Comparison of ENCODE assay signal across 1 cellular context in the genomic region with DNA sequence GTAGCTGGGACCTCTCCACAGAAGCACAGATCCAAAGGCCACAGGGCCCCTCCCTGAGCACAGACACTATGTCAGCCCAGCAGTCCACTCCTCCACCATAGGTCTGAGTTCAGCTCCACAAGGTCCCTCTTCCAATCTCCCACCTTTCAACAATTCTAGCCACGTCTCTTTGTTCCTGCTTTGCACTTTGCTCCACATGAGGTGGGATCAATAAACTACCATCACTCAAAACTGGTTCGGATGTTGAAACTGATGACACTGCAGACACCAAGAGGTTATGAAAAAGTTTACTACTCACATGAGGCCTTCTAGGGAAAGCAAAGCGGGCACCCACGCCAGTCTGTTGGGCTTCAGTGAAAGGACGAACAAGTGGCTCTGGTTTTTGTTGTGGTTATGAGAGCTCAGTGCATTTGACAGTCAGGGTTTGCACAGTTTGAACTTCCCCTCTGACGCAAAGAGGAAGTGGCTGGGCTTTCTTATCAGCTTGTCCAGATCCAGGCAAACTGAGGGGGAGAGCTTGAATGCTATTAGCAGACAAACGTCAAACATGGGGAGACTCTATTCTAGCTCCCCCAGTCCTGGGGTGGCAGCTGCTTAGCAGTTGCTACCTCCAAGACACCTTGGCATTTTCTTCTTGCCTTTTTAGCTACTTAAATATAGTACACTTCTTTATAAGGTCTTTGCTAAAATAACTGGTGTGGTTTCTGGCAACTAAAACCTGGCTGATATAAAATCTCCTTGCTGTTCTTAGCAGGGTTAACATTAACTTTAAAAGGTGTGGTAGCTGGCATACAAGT.
TF ChIP-seq lines count a peak whose summit lies in the region.

No MANE protein-coding gene starts in this region.

TF ChIP-seq in K562, 482 proteins besides CTCF, POLR2A, EP300 and RAD21 (continued from another document and continues in another):
- TF ChIP-seq JUND (IDR thresholded peaks at IDR 0.05; ENCODE audit: borderline replicate concordance, low read depth, low read length), result peak; percentile 91
- peak; percentile 87; the same call in 2 of the 3 replicates for TF ChIP-seq JUND (tag; IDR thresholded peaks at IDR 0.05; ENCODE audit: borderline replicate concordance, low read depth, low read length)
- TF ChIP-seq ZNF3 (CRISPR knock-in tag; IDR thresholded peaks at IDR 0.05), result no peak
- peak; percentile 97 for TF ChIP-seq ZNF175 (CRISPR knock-in tag; IDR thresholded peaks at IDR 0.05; ENCODE audit: low read depth)
- TF ChIP-seq SRSF3 (IDR thresholded peaks at IDR 0.05; ENCODE audit: insufficient read depth, low read length), result no peak
- peak; percentile 92 for TF ChIP-seq SMARCB1 (IDR thresholded peaks at IDR 0.05; ENCODE audit: insufficient read length, low read depth)
- TF ChIP-seq ZFP36 (IDR thresholded peaks at IDR 0.05; ENCODE audit: low read depth, low read length, partially characterized antibody), result peak; percentile 11
- no peak for TF ChIP-seq COPS2 (conservative IDR thresholded peaks at IDR 0.05)
- no peak for TF ChIP-seq ZFP1 (CRISPR knock-in tag; IDR thresholded peaks at IDR 0.05)
- TF ChIP-seq, protein P1, sequence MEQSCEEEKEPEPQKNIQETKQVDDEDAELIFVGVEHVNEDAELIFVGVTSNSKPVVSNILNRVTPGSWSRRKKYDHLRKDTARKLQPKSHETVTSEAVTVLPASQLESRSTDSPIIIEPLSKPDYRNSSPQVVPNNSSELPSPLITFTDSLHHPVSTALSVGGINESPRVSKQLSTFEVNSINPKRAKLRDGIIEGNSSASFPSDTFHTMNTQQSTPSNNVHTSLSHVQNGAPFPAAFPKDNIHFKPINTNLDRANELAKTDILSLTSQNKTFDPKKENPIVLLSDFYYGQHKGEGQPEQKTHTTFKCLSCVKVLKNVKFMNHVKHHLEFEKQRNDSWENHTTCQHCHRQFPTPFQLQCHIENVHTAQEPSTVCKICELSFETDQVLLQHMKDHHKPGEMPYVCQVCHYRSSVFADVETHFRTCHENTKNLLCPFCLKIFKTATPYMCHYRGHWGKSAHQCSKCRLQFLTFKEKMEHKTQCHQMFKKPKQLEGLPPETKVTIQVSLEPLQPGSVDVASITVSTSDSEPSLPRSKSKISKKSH (CRISPR knock-in tag; IDR thresholded peaks at IDR 0.05), result no peak
- peak; percentile 88; the same call in 1 of the 2 replicates for TF ChIP-seq ESRRA (IDR thresholded peaks at IDR 0.05; ENCODE audit: borderline replicate concordance, low read depth)
- no peak for TF ChIP-seq ZNF23 (CRISPR knock-in tag; IDR thresholded peaks at IDR 0.05)
- TF ChIP-seq, protein P2, sequence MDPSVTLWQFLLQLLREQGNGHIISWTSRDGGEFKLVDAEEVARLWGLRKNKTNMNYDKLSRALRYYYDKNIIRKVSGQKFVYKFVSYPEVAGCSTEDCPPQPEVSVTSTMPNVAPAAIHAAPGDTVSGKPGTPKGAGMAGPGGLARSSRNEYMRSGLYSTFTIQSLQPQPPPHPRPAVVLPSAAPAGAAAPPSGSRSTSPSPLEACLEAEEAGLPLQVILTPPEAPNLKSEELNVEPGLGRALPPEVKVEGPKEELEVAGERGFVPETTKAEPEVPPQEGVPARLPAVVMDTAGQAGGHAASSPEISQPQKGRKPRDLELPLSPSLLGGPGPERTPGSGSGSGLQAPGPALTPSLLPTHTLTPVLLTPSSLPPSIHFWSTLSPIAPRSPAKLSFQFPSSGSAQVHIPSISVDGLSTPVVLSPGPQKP (CRISPR knock-in tag; IDR thresholded peaks at IDR 0.05), result no peak
- TF ChIP-seq, protein P3, sequence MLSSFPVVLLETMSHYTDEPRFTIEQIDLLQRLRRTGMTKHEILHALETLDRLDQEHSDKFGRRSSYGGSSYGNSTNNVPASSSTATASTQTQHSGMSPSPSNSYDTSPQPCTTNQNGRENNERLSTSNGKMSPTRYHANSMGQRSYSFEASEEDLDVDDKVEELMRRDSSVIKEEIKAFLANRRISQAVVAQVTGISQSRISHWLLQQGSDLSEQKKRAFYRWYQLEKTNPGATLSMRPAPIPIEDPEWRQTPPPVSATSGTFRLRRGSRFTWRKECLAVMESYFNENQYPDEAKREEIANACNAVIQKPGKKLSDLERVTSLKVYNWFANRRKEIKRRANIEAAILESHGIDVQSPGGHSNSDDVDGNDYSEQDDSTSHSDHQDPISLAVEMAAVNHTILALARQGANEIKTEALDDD (IDR thresholded peaks at IDR 0.05), result peak; percentile 85
- TF ChIP-seq, protein P4, sequence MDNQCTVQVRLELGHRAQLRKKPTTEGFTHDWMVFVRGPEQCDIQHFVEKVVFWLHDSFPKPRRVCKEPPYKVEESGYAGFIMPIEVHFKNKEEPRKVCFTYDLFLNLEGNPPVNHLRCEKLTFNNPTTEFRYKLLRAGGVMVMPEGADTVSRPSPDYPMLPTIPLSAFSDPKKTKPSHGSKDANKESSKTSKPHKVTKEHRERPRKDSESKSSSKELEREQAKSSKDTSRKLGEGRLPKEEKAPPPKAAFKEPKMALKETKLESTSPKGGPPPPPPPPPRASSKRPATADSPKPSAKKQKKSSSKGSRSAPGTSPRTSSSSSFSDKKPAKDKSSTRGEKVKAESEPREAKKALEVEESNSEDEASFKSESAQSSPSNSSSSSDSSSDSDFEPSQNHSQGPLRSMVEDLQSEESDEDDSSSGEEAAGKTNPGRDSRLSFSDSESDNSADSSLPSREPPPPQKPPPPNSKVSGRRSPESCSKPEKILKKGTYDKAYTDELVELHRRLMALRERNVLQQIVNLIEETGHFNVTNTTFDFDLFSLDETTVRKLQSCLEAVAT (IDR thresholded peaks at IDR 0.05), result peak in 1 of 2 experiments; percentile 52; a peak in 3 of 4 replicates
- TF ChIP-seq, protein P5, sequence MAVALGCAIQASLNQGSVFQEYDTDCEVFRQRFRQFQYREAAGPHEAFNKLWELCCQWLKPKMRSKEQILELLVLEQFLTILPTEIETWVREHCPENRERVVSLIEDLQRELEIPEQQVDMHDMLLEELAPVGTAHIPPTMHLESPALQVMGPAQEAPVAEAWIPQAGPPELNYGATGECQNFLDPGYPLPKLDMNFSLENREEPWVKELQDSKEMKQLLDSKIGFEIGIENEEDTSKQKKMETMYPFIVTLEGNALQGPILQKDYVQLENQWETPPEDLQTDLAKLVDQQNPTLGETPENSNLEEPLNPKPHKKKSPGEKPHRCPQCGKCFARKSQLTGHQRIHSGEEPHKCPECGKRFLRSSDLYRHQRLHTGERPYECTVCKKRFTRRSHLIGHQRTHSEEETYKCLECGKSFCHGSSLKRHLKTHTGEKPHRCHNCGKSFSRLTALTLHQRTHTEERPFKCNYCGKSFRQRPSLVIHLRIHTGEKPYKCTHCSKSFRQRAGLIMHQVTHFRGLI (CRISPR knock-in tag; IDR thresholded peaks at IDR 0.05), result no peak
- peak; percentile 86; the same call in 1 of the 2 replicates for TF ChIP-seq SREBF2 (CRISPR knock-in tag; IDR thresholded peaks at IDR 0.05)
- TF ChIP-seq, protein P6, sequence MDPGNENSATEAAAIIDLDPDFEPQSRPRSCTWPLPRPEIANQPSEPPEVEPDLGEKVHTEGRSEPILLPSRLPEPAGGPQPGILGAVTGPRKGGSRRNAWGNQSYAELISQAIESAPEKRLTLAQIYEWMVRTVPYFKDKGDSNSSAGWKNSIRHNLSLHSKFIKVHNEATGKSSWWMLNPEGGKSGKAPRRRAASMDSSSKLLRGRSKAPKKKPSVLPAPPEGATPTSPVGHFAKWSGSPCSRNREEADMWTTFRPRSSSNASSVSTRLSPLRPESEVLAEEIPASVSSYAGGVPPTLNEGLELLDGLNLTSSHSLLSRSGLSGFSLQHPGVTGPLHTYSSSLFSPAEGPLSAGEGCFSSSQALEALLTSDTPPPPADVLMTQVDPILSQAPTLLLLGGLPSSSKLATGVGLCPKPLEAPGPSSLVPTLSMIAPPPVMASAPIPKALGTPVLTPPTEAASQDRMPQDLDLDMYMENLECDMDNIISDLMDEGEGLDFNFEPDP (CRISPR knock-in tag; IDR thresholded peaks at IDR 0.05), result 0 out of 2 replicates have a peak, but pooled peaks have one; percentile 53
- no peak for TF ChIP-seq PTBP1 (IDR thresholded peaks at IDR 0.05; ENCODE audit: low read depth, low read length)
- no peak for TF ChIP-seq HOXB6 (CRISPR knock-in tag; IDR thresholded peaks at IDR 0.05; ENCODE audit: borderline replicate concordance)
- TF ChIP-seq, protein P7, sequence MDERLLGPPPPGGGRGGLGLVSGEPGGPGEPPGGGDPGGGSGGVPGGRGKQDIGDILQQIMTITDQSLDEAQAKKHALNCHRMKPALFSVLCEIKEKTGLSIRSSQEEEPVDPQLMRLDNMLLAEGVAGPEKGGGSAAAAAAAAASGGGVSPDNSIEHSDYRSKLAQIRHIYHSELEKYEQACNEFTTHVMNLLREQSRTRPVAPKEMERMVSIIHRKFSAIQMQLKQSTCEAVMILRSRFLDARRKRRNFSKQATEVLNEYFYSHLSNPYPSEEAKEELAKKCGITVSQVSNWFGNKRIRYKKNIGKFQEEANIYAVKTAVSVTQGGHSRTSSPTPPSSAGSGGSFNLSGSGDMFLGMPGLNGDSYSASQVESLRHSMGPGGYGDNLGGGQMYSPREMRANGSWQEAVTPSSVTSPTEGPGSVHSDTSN (CRISPR knock-in tag; IDR thresholded peaks at IDR 0.05; ENCODE audit: low read depth), result no peak
- TF ChIP-seq, protein P7 (tag; conservative IDR thresholded peaks at IDR 0.05; ENCODE audit: low read depth), result peak; percentile 84
- peak; percentile 68 for TF ChIP-seq MEF2A (IDR thresholded peaks at IDR 0.05; ENCODE audit: control insufficient read depth, low read depth, low read length)
- TF ChIP-seq ETV1 (tag; conservative IDR thresholded peaks at IDR 0.05; ENCODE audit: low read depth), result peak; percentile 99
- TF ChIP-seq, protein P8, sequence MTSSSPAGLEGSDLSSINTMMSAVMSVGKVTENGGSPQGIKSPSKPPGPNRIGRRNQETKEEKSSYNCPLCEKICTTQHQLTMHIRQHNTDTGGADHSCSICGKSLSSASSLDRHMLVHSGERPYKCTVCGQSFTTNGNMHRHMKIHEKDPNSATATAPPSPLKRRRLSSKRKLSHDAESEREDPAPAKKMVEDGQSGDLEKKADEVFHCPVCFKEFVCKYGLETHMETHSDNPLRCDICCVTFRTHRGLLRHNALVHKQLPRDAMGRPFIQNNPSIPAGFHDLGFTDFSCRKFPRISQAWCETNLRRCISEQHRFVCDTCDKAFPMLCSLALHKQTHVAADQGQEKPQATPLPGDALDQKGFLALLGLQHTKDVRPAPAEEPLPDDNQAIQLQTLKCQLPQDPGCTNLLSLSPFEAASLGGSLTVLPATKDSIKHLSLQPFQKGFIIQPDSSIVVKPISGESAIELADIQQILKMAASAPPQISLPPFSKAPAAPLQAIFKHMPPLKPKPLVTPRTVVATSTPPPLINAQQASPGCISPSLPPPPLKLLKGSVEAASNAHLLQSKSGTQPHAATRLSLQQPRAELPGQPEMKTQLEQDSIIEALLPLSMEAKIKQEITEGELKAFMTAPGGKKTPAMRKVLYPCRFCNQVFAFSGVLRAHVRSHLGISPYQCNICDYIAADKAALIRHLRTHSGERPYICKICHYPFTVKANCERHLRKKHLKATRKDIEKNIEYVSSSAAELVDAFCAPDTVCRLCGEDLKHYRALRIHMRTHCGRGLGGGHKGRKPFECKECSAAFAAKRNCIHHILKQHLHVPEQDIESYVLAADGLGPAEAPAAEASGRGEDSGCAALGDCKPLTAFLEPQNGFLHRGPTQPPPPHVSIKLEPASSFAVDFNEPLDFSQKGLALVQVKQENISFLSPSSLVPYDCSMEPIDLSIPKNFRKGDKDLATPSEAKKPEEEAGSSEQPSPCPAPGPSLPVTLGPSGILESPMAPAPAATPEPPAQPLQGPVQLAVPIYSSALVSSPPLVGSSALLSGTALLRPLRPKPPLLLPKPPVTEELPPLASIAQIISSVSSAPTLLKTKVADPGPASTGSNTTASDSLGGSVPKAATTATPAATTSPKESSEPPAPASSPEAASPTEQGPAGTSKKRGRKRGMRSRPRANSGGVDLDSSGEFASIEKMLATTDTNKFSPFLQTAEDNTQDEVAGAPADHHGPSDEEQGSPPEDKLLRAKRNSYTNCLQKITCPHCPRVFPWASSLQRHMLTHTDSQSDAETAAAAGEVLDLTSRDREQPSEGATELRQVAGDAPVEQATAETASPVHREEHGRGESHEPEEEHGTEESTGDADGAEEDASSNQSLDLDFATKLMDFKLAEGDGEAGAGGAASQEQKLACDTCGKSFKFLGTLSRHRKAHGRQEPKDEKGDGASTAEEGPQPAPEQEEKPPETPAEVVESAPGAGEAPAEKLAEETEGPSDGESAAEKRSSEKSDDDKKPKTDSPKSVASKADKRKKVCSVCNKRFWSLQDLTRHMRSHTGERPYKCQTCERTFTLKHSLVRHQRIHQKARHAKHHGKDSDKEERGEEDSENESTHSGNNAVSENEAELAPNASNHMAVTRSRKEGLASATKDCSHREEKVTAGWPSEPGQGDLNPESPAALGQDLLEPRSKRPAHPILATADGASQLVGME (CRISPR knock-in tag; IDR thresholded peaks at IDR 0.05), result peak; percentile 18; the same call in 1 of the 2 replicates
- TF ChIP-seq ZFP30 (CRISPR knock-in tag; IDR thresholded peaks at IDR 0.05; ENCODE audit: borderline replicate concordance), result no peak
- no peak for TF ChIP-seq CHD1 (IDR thresholded peaks at IDR 0.05; ENCODE audit: low read length)
- peak; percentile 92 for TF ChIP-seq FOXM1 (IDR thresholded peaks at IDR 0.05; ENCODE audit: low read depth)
- 0 out of 2 replicates have a peak, but pooled peaks have one; percentile 81 for TF ChIP-seq FOXM1 (CRISPR knock-in tag; IDR thresholded peaks at IDR 0.05; ENCODE audit: low read depth)
- peak; percentile 87 for TF ChIP-seq NFIC (IDR thresholded peaks at IDR 0.05)
- no peak for TF ChIP-seq ZNF124 (CRISPR knock-in tag; IDR thresholded peaks at IDR 0.05)
- TF ChIP-seq, protein P9, sequence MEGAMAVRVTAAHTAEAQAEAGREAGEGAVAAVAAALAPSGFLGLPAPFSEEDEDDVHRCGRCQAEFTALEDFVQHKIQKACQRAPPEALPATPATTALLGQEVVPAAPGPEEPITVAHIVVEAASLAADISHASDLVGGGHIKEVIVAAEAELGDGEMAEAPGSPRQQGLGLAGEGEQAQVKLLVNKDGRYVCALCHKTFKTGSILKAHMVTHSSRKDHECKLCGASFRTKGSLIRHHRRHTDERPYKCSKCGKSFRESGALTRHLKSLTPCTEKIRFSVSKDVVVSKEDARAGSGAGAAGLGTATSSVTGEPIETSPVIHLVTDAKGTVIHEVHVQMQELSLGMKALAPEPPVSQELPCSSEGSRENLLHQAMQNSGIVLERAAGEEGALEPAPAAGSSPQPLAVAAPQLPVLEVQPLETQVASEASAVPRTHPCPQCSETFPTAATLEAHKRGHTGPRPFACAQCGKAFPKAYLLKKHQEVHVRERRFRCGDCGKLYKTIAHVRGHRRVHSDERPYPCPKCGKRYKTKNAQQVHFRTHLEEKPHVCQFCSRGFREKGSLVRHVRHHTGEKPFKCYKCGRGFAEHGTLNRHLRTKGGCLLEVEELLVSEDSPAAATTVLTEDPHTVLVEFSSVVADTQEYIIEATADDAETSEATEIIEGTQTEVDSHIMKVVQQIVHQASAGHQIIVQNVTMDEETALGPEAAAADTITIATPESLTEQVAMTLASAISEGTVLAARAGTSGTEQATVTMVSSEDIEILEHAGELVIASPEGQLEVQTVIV (CRISPR knock-in tag; IDR thresholded peaks at IDR 0.05; ENCODE audit: borderline replicate concordance), result peak; percentile 31; the same call in 1 of the 2 replicates
- TF ChIP-seq XRCC3 (IDR thresholded peaks at IDR 0.05), result no peak
- TF ChIP-seq GTF2E2 (tag; IDR thresholded peaks at IDR 0.05), result peak; percentile 87
- no peak for TF ChIP-seq BRCA1 (IDR thresholded peaks at IDR 0.05)
- no peak for TF ChIP-seq BRCA1 (CRISPR knock-in tag; IDR thresholded peaks at IDR 0.05)
